In the genomic region with DNA sequence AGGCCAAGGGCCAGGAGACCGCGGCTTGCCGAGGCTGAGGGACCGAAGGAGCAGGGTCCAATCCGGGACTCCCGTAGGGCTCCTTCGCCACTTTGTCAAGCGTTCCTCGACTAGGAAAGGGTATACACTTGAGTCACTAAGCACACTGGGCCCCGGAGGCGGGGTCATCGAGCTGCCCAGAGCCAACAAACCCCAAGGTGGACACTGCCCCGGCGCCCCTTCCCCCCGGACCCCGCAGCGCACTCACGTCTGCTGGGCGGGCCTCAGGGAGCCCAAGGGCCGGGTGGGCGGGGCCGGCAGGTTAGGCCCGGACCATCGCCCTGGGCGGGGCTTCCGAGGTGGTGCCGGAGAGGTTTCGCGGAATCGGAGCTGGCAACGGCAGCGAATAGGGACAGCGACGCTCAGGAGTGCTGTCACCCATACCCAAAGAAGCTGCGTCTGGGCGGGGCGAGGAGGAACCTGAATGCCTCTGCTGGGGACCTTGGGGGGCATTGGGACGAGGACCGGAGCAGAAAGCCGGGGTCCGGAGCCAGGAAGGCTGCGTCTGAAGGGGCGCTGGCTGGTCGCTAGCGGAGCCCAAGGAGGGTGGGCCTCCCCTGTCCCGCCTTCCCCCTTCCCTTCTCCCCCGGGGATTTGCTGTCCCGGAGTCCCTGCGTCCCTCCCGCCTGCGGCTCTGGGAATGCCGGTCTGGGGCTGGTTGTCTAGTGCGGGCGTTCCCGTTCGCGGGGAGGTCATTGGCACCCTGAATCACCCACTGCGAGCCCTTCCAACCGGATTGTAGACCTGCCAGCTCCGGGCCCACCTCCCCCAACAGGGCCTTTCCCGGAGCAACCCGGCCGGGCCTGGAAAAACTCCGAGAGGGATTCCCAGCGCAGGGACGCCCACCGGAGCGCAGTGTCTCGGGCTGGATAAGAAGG, we compare ENCODE assay signal across 10 cellular contexts.
DNase-seq lines count a peak whose midpoint lies in the region; ATAC-seq, FAIRE-seq and TF ChIP-seq lines count a peak whose summit lies in the region.
"Had no signal": no experiment of that assay in that cellular context is flagged by ENCODE, and none has a peak within 500 bp of the region (broad histone marks: within the 10 kb centered on the region; RNA-seq: fewer than 3 reads in every experiment).

No MANE protein-coding gene starts in this region.

- peak overlapping the region; percentile 78 for H3K4me2 ChIP-seq in mesenchymal stem cell (ENCODE audit: low read length, poor library complexity, severe bottlenecking)

- peaks cover 50% of the 10 kb centered on the region for H3K4me1 ChIP-seq in mesenchymal stem cell (ENCODE audit: control insufficient read depth, insufficient read depth, low read depth, low read length)

- CTCF ChIA-PET in activated CD4-positive, alpha-beta T cell treated with anti-CD3 and anti-CD28 coated beads for 36 hours (lab: Charles Lee), result interaction anchor here (0.6 kb wide), 1 partner anchor 52 kb away, joined by 4 read pairs; no protein-coding TSS in a partner anchor

- H2BK12ac ChIP-seq in mesenchymal stem cell (ENCODE audit: low read length in 2 of 2), result peak overlapping the region in 1 of 2 experiments; percentile 76

- POLR2A ChIA-PET in activated CD4-positive, alpha-beta T cell treated with anti-CD3 and anti-CD28 coated beads for 36 hours (lab: Charles Lee), result no interaction called here

- no peak for TF ChIP-seq CTCF in coronary artery (IDR thresholded peaks at IDR 0.05)

- peak overlapping the region in 1 of 2 experiments; percentile 77 for H3K14ac ChIP-seq in mesenchymal stem cell (ENCODE audit: low read length in 2 of 2)

- peak overlapping the region; percentile 29 for H2BK15ac ChIP-seq in mesenchymal stem cell (ENCODE audit: low read depth, poor library complexity, severe bottlenecking)

- FAIRE-seq in HTR-8/SVneo (lab: Jason Lieb, UNC), result no peak
- FAIRE-seq: GM18507, islet of Langerhans had no signal

- H3K36me3 ChIP-seq in mesenchymal stem cell (ENCODE audit: control insufficient read depth in 1 of 2, insufficient read depth in 2 of 2, low read depth in 1 of 2, low read length in 2 of 2), result peaks cover 33% of the 10 kb centered on the region in 2 experiments

- H2BK120ac ChIP-seq in mesenchymal stem cell (ENCODE audit: low read depth, low read length), result peak overlapping the region; percentile 15

- no peaks in the 10 kb centered on the region for H3K9me3 Mint-ChIP-seq in activated CD4-positive, alpha-beta T cell treated with anti-CD3 and anti-CD28 coated beads for 36 hours (ENCODE audit: low read depth)

- peaks cover 2% of the 10 kb centered on the region for H3K79me1 ChIP-seq in mesenchymal stem cell (replicated peaks; ENCODE audit: low read length, poor library complexity, severe bottlenecking)

- no peaks in the 10 kb centered on the region for H3K9me3 ChIP-seq in mesenchymal stem cell (ENCODE audit: control insufficient read depth, low read length)

- H3K9ac ChIP-seq in mesenchymal stem cell (ENCODE audit: low read length), result no peak overlapping the region

- H3K4me1 Mint-ChIP-seq in activated CD4-positive, alpha-beta T cell treated with anti-CD3 and anti-CD28 coated beads for 36 hours, result peaks cover 34% of the 10 kb centered on the region

- H3K27me3 ChIP-seq in mesenchymal stem cell (ENCODE audit: control insufficient read depth in 1 of 2, insufficient read depth in 1 of 2, low read length in 2 of 2), result peaks cover 6 to 30% of the 10 kb centered on the region in 2 experiments

- peak overlapping the region; percentile 69 to 95 for H3K18ac ChIP-seq in mesenchymal stem cell (ENCODE audit: low read depth in 1 of 2, low read length in 2 of 2)

- H3K27ac Mint-ChIP-seq in activated CD4-positive, alpha-beta T cell treated with anti-CD3 and anti-CD28 coated beads for 36 hours, result no peak overlapping the region

- no peak overlapping the region for H2AK5ac ChIP-seq in mesenchymal stem cell (ENCODE audit: low read length, severe bottlenecking)

- H2BK5ac ChIP-seq in mesenchymal stem cell (ENCODE audit: low read depth, low read length, poor library complexity, severe bottlenecking), result no peak overlapping the region

- H2AFZ ChIP-seq in mesenchymal stem cell (ENCODE audit: low read depth, low read length), result no peak overlapping the region

- peak overlapping the region; percentile 27 for H4K8ac ChIP-seq in mesenchymal stem cell (ENCODE audit: low read length)

- peak overlapping the region in 1 of 2 experiments; percentile 83 for H3K23ac ChIP-seq in mesenchymal stem cell (ENCODE audit: low read length in 2 of 2)

- H3K4me3 Mint-ChIP-seq in activated CD4-positive, alpha-beta T cell treated with anti-CD3 and anti-CD28 coated beads for 36 hours, result peak overlapping the region; percentile 64

- DNase-seq in AG20443 (ENCODE audit: low spot score) (peak; percentile 42), HTR-8/SVneo (ENCODE audit: insufficient read length, low spot score) (peak; percentile 51), coronary artery (ENCODE audit: low spot score) (no peak), mesenchymal stem cell (peak; percentile 62), H4 (ENCODE audit: low spot score) (no peak)
- DNase-seq in activated CD4-positive, alpha-beta T cell treated with anti-CD3 and anti-CD28 coated beads for 36 hours, result peak; percentile 89
- DNase-seq in stimulated activated CD8-positive, alpha-beta memory T cell treated with anti-CD3 and anti-CD28 coated beads, Interleukin-4, amount 100 ng/mL, for 24 hours (ENCODE audit: low read depth), result peak; percentile 51

- peak overlapping the region in 1 of 2 donors; percentile 61 for H3K27ac ChIP-seq in coronary artery
- no peak overlapping the region for H3K27ac ChIP-seq in mesenchymal stem cell (ENCODE audit: low read length, poor library complexity, severe bottlenecking)

- intact Hi-C loops in activated CD4-positive, alpha-beta T cell treated with anti-CD3 and anti-CD28 coated beads for 36 hours (cut with DNase I, micrococcal nuclease), result loop anchor here in 1 of 2 experiments (1.0 to 2.0 kb wide), 3 partner anchors 138 to 357 kb away; partner anchors contain the start of genes GNA13, LRRC37A3 and RGS9

- H3K4me3 ChIP-seq in coronary artery (peak overlapping the region; percentile 65), mesenchymal stem cell (ENCODE audit: insufficient read depth in 1 of 2, low read depth in 1 of 2, low read length in 2 of 2) (peak overlapping the region in 1 of 2 experiments; percentile 53)

- H3K27me3 Mint-ChIP-seq in activated CD4-positive, alpha-beta T cell treated with anti-CD3 and anti-CD28 coated beads for 36 hours, result peaks cover 19% of the 10 kb centered on the region

- under 1% methylated on average over 66 of the region's 69 CpGs for WGBS in mesenchymal stem cell

- peak; percentile 78 for ATAC-seq in activated CD4-positive, alpha-beta T cell treated with anti-CD3 and anti-CD28 coated beads for 36 hours
- no peak for ATAC-seq in HG02759 (IDR thresholded peaks at IDR 0.05; ENCODE audit: unreplicated experiment)

- H3K4ac ChIP-seq in mesenchymal stem cell (ENCODE audit: low read depth in 1 of 2, low read length in 2 of 2), result peak overlapping the region; percentile 13 to 26

- H3K36me3 Mint-ChIP-seq in activated CD4-positive, alpha-beta T cell treated with anti-CD3 and anti-CD28 coated beads for 36 hours (ENCODE audit: low read depth), result peaks cover 4% of the 10 kb centered on the region

- peak overlapping the region; percentile 80 for H4K91ac ChIP-seq in mesenchymal stem cell (ENCODE audit: low read length)

Comparison
In these comparisons a context has a peak if more than half of its experiments do, and no peak if none do; other contexts are left out.
1. DNase-seq: peak in AG20443 (single experiment), HTR-8/SVneo (single experiment), activated CD4-positive, alpha-beta T cell treated with anti-CD3 and anti-CD28 coated beads for 36 hours (single experiment), mesenchymal stem cell (single experiment) and stimulated activated CD8-positive, alpha-beta memory T cell treated with anti-CD3 and anti-CD28 coated beads, Interleukin-4, amount 100 ng/mL, for 24 hours (single experiment); none in coronary artery (single experiment) and H4 (single experiment).